Comparison of ENCODE assay signal across 8 cellular contexts in the genomic region with DNA sequence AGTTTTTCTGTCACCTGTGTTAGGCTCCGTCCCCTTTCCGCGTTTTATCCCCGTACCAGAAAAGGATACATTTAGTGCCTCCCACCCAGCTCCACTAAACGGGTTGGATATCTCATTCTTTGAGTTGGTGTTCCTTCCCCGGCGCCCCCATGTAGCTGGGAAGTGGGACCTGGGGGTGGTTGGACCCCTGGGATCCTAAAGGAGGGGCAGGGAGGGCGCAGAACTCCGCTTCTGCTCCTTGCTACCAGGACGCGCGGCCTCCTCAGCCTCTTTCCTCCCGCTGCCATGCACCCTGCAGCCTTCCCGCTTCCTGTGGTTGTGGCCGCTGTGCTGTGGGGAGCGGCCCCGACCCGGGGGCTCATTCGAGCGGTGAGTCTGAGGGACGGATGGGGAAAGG. TPM values are rescaled to one million over a fixed set of nuclear protein-coding genes. Genes with fewer than 3 reads are reported as not detected.
A peak's percentile ranks its signal among the peaks of the same experiment; 100 is the strongest.
DNase-seq lines count a peak whose midpoint lies in the region; ATAC-seq and TF ChIP-seq lines count a peak whose summit lies in the region.

No MANE protein-coding gene starts in this region.

- TF ChIP-seq CTCF in fibroblast of the aortic adventitia (IDR thresholded peaks at IDR 0.05; ENCODE audit: insufficient read depth, low read length), result no peak
- no peak for TF ChIP-seq CTCF in gastrocnemius medialis (IDR thresholded peaks at IDR 0.05 in 4 of 5, conservative IDR thresholded peaks at IDR 0.05 in 1 of 5)

- no peak for ATAC-seq in activated CD4-positive, CD25-positive, alpha-beta regulatory T cell treated with anti-CD3 and anti-CD28 coated beads, Interleukin-2, amount 50 U/mL, for 24 hours
- ATAC-seq in gastrocnemius medialis, result no peak
- ATAC-seq in HG03196 (IDR thresholded peaks at IDR 0.05; ENCODE audit: unreplicated experiment), result no peak

- DNase-seq in activated CD4-positive, CD25-positive, alpha-beta regulatory T cell treated with anti-CD3 and anti-CD28 coated beads, Interleukin-2, amount 50 U/mL, for 72 hours, result peak; percentile 54
- DNase-seq in activated T-cell treated with anti-CD3 and anti-CD28 coated beads, Interleukin-2, amount 50 U/mL, for 48 hours, result peak; percentile 70
- DNase-seq in fibroblast of the aortic adventitia (ENCODE audit: low read depth) (no peak), gastrocnemius medialis (no peak), DMS114 treated with DMSO at 0.1 percent for 48 hours (lab: John Stamatoyannopoulos, UW; ENCODE audit: unreplicated experiment) (no peak), NCI-H128 (lab: John Stamatoyannopoulos, UW; ENCODE audit: unreplicated experiment) (no peak)

- intact Hi-C loops in gastrocnemius medialis (cut with DNase I; ENCODE audit: low total_unique reads), result loop anchor here (2.0 kb wide), 3 partner anchors 26 to 60 kb away; a partner anchor contains a TSS

- in situ Hi-C loops in gastrocnemius medialis (cut with MboI; ENCODE audit: low sequenced_read_pairs in 4 of 4), result no loop called here

- H3K36me3 ChIP-seq in gastrocnemius medialis, result peaks cover 0 to 48% of the 10 kb centered on the region in 2 donors

- H3K27me3 ChIP-seq in gastrocnemius medialis, result no peaks in the 10 kb centered on the region

- H3K27ac ChIP-seq in gastrocnemius medialis, result peak overlapping the region; percentile 94 to 97 (median 94)

- H3K9me3 ChIP-seq in gastrocnemius medialis, result no peaks in the 10 kb centered on the region

- H3K4me1 ChIP-seq in gastrocnemius medialis, result peaks cover 49 to 54% of the 10 kb centered on the region in 2 donors

- H3K4me3 ChIP-seq in fibroblast of the aortic adventitia (ENCODE audit: low read depth, low read length) (peak overlapping the region; percentile 94), gastrocnemius medialis (peak overlapping the region; percentile 91 to 98 (median 92))

- no peak for TF ChIP-seq POLR2A in gastrocnemius medialis (IDR thresholded peaks at IDR 0.05)

RNA-seq across cellular contexts. Expression of a gene that starts 0.6 kb away (rescaled TPM):
- total RNA-seq in fibroblast of the aortic adventitia (ENCODE audit: low replicate concordance), result 17.2 and 26.4 TPM in 2 replicates
- 10 to 100 TPM; 51.2 to 99.5 (median 75.2) TPM for total RNA-seq in gastrocnemius medialis

RNA-seq across cellular contexts. Expression of a gene that starts 0.8 kb away (rescaled TPM):
- total RNA-seq in fibroblast of the aortic adventitia (ENCODE audit: low replicate concordance) (28.3 and 49.9 TPM in 2 replicates), gastrocnemius medialis (100 to 1,000 TPM in 2 of 4 donors, 10 to 100 TPM in 2; 52.6 to 106 (median 81.7) TPM)

RNA-seq across cellular contexts. Expression of a gene that starts 7.7 kb away (rescaled TPM):
- total RNA-seq in fibroblast of the aortic adventitia (ENCODE audit: low replicate concordance), result 507 and 514 TPM in 2 replicates
- 100 to 1,000 TPM; 304 to 750 (median 599) TPM for total RNA-seq in gastrocnemius medialis

RNA-seq across cellular contexts. Expression of a gene that starts 8.5 kb away (rescaled TPM):
- total RNA-seq in fibroblast of the aortic adventitia (ENCODE audit: low replicate concordance) (not detected in 2 replicates), gastrocnemius medialis (not detected)

RNA-seq across cellular contexts. Expression of a gene that starts 10.3 kb away (rescaled TPM):
- total RNA-seq in fibroblast of the aortic adventitia (ENCODE audit: low replicate concordance), result 2.8 and 4.7 TPM in 2 replicates
- total RNA-seq in gastrocnemius medialis, result 1,000 to 10,000 TPM; 1,434 to 5,473 (median 3,204) TPM

Comparison
In these comparisons a context has a peak if more than half of its experiments do, and no peak if none do; other contexts are left out.
1. DNase-seq: peak in activated CD4-positive, CD25-positive, alpha-beta regulatory T cell treated with anti-CD3 and anti-CD28 coated beads, Interleukin-2, amount 50 U/mL, for 72 hours (single experiment) and activated T-cell treated with anti-CD3 and anti-CD28 coated beads, Interleukin-2, amount 50 U/mL, for 48 hours (2 of 2); none in fibroblast of the aortic adventitia (single experiment), gastrocnemius medialis (0 of 2), DMS114 treated with DMSO at 0.1 percent for 48 hours (single experiment) and NCI-H128 (single experiment).